1 cellular context compared by ENCODE assay signal in genomic region chr12:14284189-14284722, GRCh38.
TF ChIP-seq lines count a peak whose summit lies in the region.

No MANE protein-coding gene starts in this region.

TF ChIP-seq in K562, 482 proteins besides CTCF, POLR2A, EP300 and RAD21 (continued from another document and continues in another):
- TF ChIP-seq TCF15 (CRISPR knock-in tag; IDR thresholded peaks at IDR 0.05) (no peak), ZNF398 (CRISPR knock-in tag; IDR thresholded peaks at IDR 0.05) (no peak), ZNF644 (tag; IDR thresholded peaks at IDR 0.05; ENCODE audit: low read depth) (0 out of 2 replicates have a peak, but pooled peaks have one; percentile 61), ID3 (CRISPR knock-in tag; IDR thresholded peaks at IDR 0.05) (no peak), ID3 (tag; IDR thresholded peaks at IDR 0.05) (peak; percentile 36; the same call in 1 of the 2 replicates), BACH1 (tag; IDR thresholded peaks at IDR 0.05) (no peak), ZNF589 (CRISPR knock-in tag; IDR thresholded peaks at IDR 0.05; ENCODE audit: low read depth) (peak; percentile 75), E2F6 (IDR thresholded peaks at IDR 0.05; ENCODE audit: borderline replicate concordance in 1 of 2, extremely low read depth in 1 of 2, insufficient read depth in 1 of 2, insufficient read length in 1 of 2, low read depth in 1 of 2, low read length in 1 of 2, poor library complexity in 1 of 2, severe bottlenecking in 1 of 2) (peak; percentile 49 to 51), YBX1 (IDR thresholded peaks at IDR 0.05) (no peak), RBFOX2 (IDR thresholded peaks at IDR 0.05; ENCODE audit: low read depth, low read length) (0 out of 2 replicates have a peak, but pooled peaks have one; percentile 42), NRF1 (conservative IDR thresholded peaks at IDR 0.05 in 1 of 2, IDR thresholded peaks at IDR 0.05 in 1 of 2) (peak; percentile 36 to 53; a peak in 2 of 4 replicates), PML (IDR thresholded peaks at IDR 0.05; ENCODE audit: low read length) (peak; percentile 46; the same call in 1 of the 2 replicates), EZH2 (IDR thresholded peaks at IDR 0.05; ENCODE audit: borderline replicate concordance, low read depth, low read length) (no peak), BCL6 (CRISPR knock-in tag; IDR thresholded peaks at IDR 0.05) (no peak), RCOR1 (IDR thresholded peaks at IDR 0.05; ENCODE audit: borderline replicate concordance in 1 of 2, low read depth in 2 of 2, low read length in 2 of 2) (peak in 1 of 2 experiments; percentile 54; a peak in 1 of 4 replicates), CTBP1 (IDR thresholded peaks at IDR 0.05; ENCODE audit: borderline replicate concordance) (peak; percentile 26; the same call in 1 of the 2 replicates), NELFE (IDR thresholded peaks at IDR 0.05; ENCODE audit: insufficient read depth, insufficient read length) (no peak), FOSL1 (tag; conservative IDR thresholded peaks at IDR 0.05) (peak; percentile 34), JUND (IDR thresholded peaks at IDR 0.05; ENCODE audit: borderline replicate concordance, low read depth, low read length) (peak; percentile 2; the same call in 1 of the 2 replicates), JUND (tag; IDR thresholded peaks at IDR 0.05; ENCODE audit: borderline replicate concordance, low read depth, low read length) (peak; percentile 47; the same call in 2 of the 3 replicates), TFAP4 (CRISPR knock-in tag; IDR thresholded peaks at IDR 0.05; ENCODE audit: borderline replicate concordance) (peak; percentile 88), MLX (CRISPR knock-in tag; conservative IDR thresholded peaks at IDR 0.05) (no peak), ZFX (CRISPR knock-in tag; IDR thresholded peaks at IDR 0.05) (peak; percentile 64), CEBPB (tag; IDR thresholded peaks at IDR 0.05) (no peak), MEIS2 (IDR thresholded peaks at IDR 0.05; ENCODE audit: partially characterized antibody) (peak; percentile 94), ZNF263 (CRISPR knock-in tag; IDR thresholded peaks at IDR 0.05; ENCODE audit: borderline replicate concordance) (peak; percentile 76; the same call in 1 of the 2 replicates), MEF2A (IDR thresholded peaks at IDR 0.05; ENCODE audit: control insufficient read depth, low read depth, low read length) (no peak), ARNT (IDR thresholded peaks at IDR 0.05) (no peak), KDM1A (IDR thresholded peaks at IDR 0.05) (peak; percentile 9 to 22; a peak in 1 of 4 replicates), ZBTB33 (CRISPR knock-in tag; IDR thresholded peaks at IDR 0.05) (no peak), CXXC5 (CRISPR knock-in tag; IDR thresholded peaks at IDR 0.05) (peak; percentile 64), NFYB (IDR thresholded peaks at IDR 0.05; ENCODE audit: extremely low read depth, insufficient read length) (no peak), RBM14 (IDR thresholded peaks at IDR 0.05; ENCODE audit: borderline replicate concordance, insufficient read depth, low read depth, low read length) (no peak), DEAF1 (CRISPR knock-in tag; IDR thresholded peaks at IDR 0.05) (0 out of 2 replicates have a peak, but pooled peaks have one; percentile 21), ZNF395 (CRISPR knock-in tag; IDR thresholded peaks at IDR 0.05) (peak; percentile 65; the same call in 1 of the 2 replicates), KLF16 (IDR thresholded peaks at IDR 0.05) (no peak), PKNOX1 (IDR thresholded peaks at IDR 0.05) (peak; percentile 74), POU5F1 (IDR thresholded peaks at IDR 0.05; ENCODE audit: borderline replicate concordance, low read depth, low read length, partially characterized antibody) (no peak), TEAD4 (IDR thresholded peaks at IDR 0.05; ENCODE audit: low read length) (peak; percentile 79), TEAD4 (CRISPR knock-in tag; IDR thresholded peaks at IDR 0.05; ENCODE audit: borderline replicate concordance) (no peak), ZNF830 (CRISPR knock-in tag; IDR thresholded peaks at IDR 0.05) (no peak), POLR3A (IDR thresholded peaks at IDR 0.05; ENCODE audit: borderline replicate concordance, extremely low read depth, insufficient read depth, insufficient read length) (no peak), FOXA3 (CRISPR knock-in tag; conservative IDR thresholded peaks at IDR 0.05 in 1 of 2, IDR thresholded peaks at IDR 0.05 in 1 of 2) (peak; percentile 75 to 90), FOXM1 (IDR thresholded peaks at IDR 0.05; ENCODE audit: low read depth) (0 out of 2 replicates have a peak, but pooled peaks have one; percentile 46), FOXM1 (CRISPR knock-in tag; IDR thresholded peaks at IDR 0.05; ENCODE audit: low read depth) (no peak), EP400 (IDR thresholded peaks at IDR 0.05) (peak; percentile 34; the same call in 1 of the 2 replicates)
